25 cellular contexts compared by ENCODE assay signal in genomic region chr22:27573992-27574391, GRCh38.
DNase-seq lines count a peak whose midpoint lies in the region; ATAC-seq, FAIRE-seq and TF ChIP-seq lines count a peak whose summit lies in the region.
"Had no signal": no experiment of that assay in that cellular context is flagged by ENCODE, and none has a peak within 500 bp of the region (broad histone marks: within the 10 kb centered on the region; RNA-seq: fewer than 3 reads in every experiment).

No MANE protein-coding gene starts in this region.

- whole genome bisulfite sequencing in mesenchymal stem cell, result 84% methylated on average over 7 of the region's 7 CpGs

- H3K4me2 ChIP-seq in mesenchymal stem cell (ENCODE audit: low read length, poor library complexity, severe bottlenecking), result no peak overlapping the region

- no peak for TF ChIP-seq CTCF in choroid plexus epithelial cell (conservative IDR thresholded peaks at IDR 0.05; ENCODE audit: low read depth, low read length)

- H3K9ac ChIP-seq in mesenchymal stem cell (ENCODE audit: low read length), result no peak overlapping the region

- no peak overlapping the region for H4K8ac ChIP-seq in mesenchymal stem cell (ENCODE audit: low read length)

- H3K23ac ChIP-seq in mesenchymal stem cell (ENCODE audit: low read length in 2 of 2), result no peak overlapping the region

- H3K4me3 ChIP-seq in choroid plexus epithelial cell (ENCODE audit: low read depth, low read length) (no peak overlapping the region), mesenchymal stem cell (ENCODE audit: insufficient read depth in 1 of 2, low read depth in 1 of 2, low read length in 2 of 2) (no peak overlapping the region)
- H3K4me3 ChIP-seq: K562, MG63 had no signal

- peaks cover 17 to 82% of the 10 kb centered on the region in 2 experiments for H3K27me3 ChIP-seq in mesenchymal stem cell (ENCODE audit: control insufficient read depth in 1 of 2, insufficient read depth in 1 of 2, low read length in 2 of 2)
- H3K27me3 ChIP-seq: MG63 had no signal

- H3K9me3 ChIP-seq in mesenchymal stem cell (ENCODE audit: control insufficient read depth, low read length), result peaks cover 13% of the 10 kb centered on the region

- H3K4me1 ChIP-seq in mesenchymal stem cell (ENCODE audit: control insufficient read depth, insufficient read depth, low read depth, low read length), result peaks cover 17% of the 10 kb centered on the region

- FAIRE-seq in urothelium cell line (lab: Jason Lieb, UNC), result peak; percentile 74
- FAIRE-seq: GM12891, H54, K562 had no signal

- no peak overlapping the region for H2AFZ ChIP-seq in mesenchymal stem cell (ENCODE audit: low read depth, low read length)

- no peak overlapping the region for H3K27ac ChIP-seq in mesenchymal stem cell (ENCODE audit: low read length, poor library complexity, severe bottlenecking)

- H3K18ac ChIP-seq in mesenchymal stem cell (ENCODE audit: low read depth in 1 of 2, low read length in 2 of 2), result no peak overlapping the region

- H3K79me1 ChIP-seq in mesenchymal stem cell (replicated peaks; ENCODE audit: low read length, poor library complexity, severe bottlenecking), result no peaks in the 10 kb centered on the region

- no peak overlapping the region for H3K4ac ChIP-seq in mesenchymal stem cell (ENCODE audit: low read depth in 1 of 2, low read length in 2 of 2)

- H2AK5ac ChIP-seq in mesenchymal stem cell (ENCODE audit: low read length, severe bottlenecking), result no peak overlapping the region

- DNase-seq in NOMO-1 treated with DMSO at 0.1 percent for 48 hours (lab: John Stamatoyannopoulos, UW; ENCODE audit: unreplicated experiment) (peak; percentile 5), NOMO-1 treated with dmso at 0.1 percent for 144 hours (lab: John Stamatoyannopoulos, UW; ENCODE audit: unreplicated experiment) (no peak), choroid plexus epithelial cell (ENCODE audit: low read depth) (peak; percentile 35), mesenchymal stem cell (peak; percentile 23), urothelium cell line (ENCODE audit: low spot score) (no peak), NCI-H1105 (lab: John Stamatoyannopoulos, UW) (no peak), cortex of kidney (lab: John Stamatoyannopoulos, UW) (no peak)
- DNase-seq: 8988T; AML-193; C1 segment of cervical spinal cord; CD8-positive, alpha-beta T cell; MG63; NCI-H1105 treated with DMSO at 0.1 percent for 48 hours; NCI-H1694; NCI-H2081; NCI-H2171 treated with DMSO at 0.1 percent for 48 hours; NCI-H524 treated with DMSO at 0.1 percent for 48 hours; NCI-H82; OCI-M1; SW 1271 had no signal

- ATAC-seq in GM21717 (IDR thresholded peaks at IDR 0.05; ENCODE audit: unreplicated experiment), result no peak
- ATAC-seq: CD8-positive, alpha-beta T cell; K562; Right ventricle myocardium inferior had no signal

- H2BK15ac ChIP-seq in mesenchymal stem cell (ENCODE audit: low read depth, poor library complexity, severe bottlenecking), result no peak overlapping the region

- no peak overlapping the region for H4K91ac ChIP-seq in mesenchymal stem cell (ENCODE audit: low read length)

- H3K36me3 ChIP-seq in mesenchymal stem cell (ENCODE audit: control insufficient read depth in 1 of 2, insufficient read depth in 2 of 2, low read depth in 1 of 2, low read length in 2 of 2), result no peaks in the 10 kb centered on the region
- H3K36me3 ChIP-seq: MG63 had no signal

- H3K14ac ChIP-seq in mesenchymal stem cell (ENCODE audit: low read length in 2 of 2), result no peak overlapping the region

- H2BK120ac ChIP-seq in mesenchymal stem cell (ENCODE audit: low read depth, low read length), result no peak overlapping the region

- H2BK5ac ChIP-seq in mesenchymal stem cell (ENCODE audit: low read depth, low read length, poor library complexity, severe bottlenecking), result no peak overlapping the region

- H2BK12ac ChIP-seq in mesenchymal stem cell (ENCODE audit: low read length in 2 of 2), result no peak overlapping the region

Comparison
In these comparisons a context has a peak if more than half of its experiments do, and no peak if none do; other contexts are left out.
1. DNase-seq: peak in NOMO-1 treated with DMSO at 0.1 percent for 48 hours (single experiment), choroid plexus epithelial cell (single experiment) and mesenchymal stem cell (single experiment); none in NOMO-1 treated with dmso at 0.1 percent for 144 hours (single experiment), urothelium cell line (single experiment), NCI-H1105 (single experiment) and cortex of kidney (single experiment).